Comparison of ENCODE assay signal across 1 cellular context in genomic region chr11:102560555-102561011, GRCh38.
TF ChIP-seq lines count a peak whose summit lies in the region.

No MANE protein-coding gene starts in this region.

TF ChIP-seq in HepG2, 621 proteins besides CTCF, POLR2A, EP300 and RAD21:
- TF ChIP-seq ZNF770 (CRISPR knock-in tag; IDR thresholded peaks at IDR 0.05) (no peak), ZFP36 (IDR thresholded peaks at IDR 0.05; ENCODE audit: borderline replicate concordance, low read depth, low read length, partially characterized antibody) (no peak), ZNF232 (CRISPR knock-in tag; IDR thresholded peaks at IDR 0.05; ENCODE audit: borderline replicate concordance) (no peak), EHMT2 (IDR thresholded peaks at IDR 0.05; ENCODE audit: borderline replicate concordance, low read depth, low read length) (no peak)
